Comparison of ENCODE assay signal across 10 cellular contexts in the genomic region with DNA sequence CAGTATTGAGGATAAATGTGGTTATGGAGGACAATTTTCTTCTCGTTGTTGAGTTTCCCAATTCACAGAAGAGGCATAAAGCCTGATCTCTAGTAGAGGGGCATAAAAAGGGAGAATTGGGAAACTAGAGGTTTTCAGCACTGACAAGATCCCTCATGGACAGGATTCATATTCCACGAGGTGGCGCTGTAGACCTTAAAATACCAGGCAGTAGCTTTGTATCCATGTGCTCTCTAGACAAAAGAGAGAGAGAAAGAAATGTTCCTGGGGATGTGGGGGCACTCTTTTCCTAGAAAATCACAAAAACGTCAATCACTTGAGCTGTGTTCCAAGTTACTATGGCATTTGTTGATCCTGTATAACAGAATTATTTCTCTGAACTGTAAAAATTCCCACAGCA.
DNase-seq lines count a peak whose midpoint lies in the region; ATAC-seq, FAIRE-seq and TF ChIP-seq lines count a peak whose summit lies in the region.
"Had no signal": no experiment of that assay in that cellular context is flagged by ENCODE, and none has a peak within 500 bp of the region (broad histone marks: within the 10 kb centered on the region; RNA-seq: fewer than 3 reads in every experiment).

No MANE protein-coding gene starts in this region.

- H3K9ac ChIP-seq in mesenchymal stem cell (ENCODE audit: low read length) = no peak overlapping the region
- H3K9ac ChIP-seq: parathyroid adenoma had no signal

- no peaks in the 10 kb centered on the region for H3K36me3 ChIP-seq in mesenchymal stem cell (ENCODE audit: control insufficient read depth in 1 of 2, insufficient read depth in 2 of 2, low read depth in 1 of 2, low read length in 2 of 2)

- no peak overlapping the region for H2BK12ac ChIP-seq in mesenchymal stem cell (ENCODE audit: low read length in 2 of 2)

- no peak overlapping the region for H2AK5ac ChIP-seq in mesenchymal stem cell (ENCODE audit: low read length, severe bottlenecking)

- peaks cover 44% of the 10 kb centered on the region for H3K9me3 ChIP-seq in mesenchymal stem cell (ENCODE audit: control insufficient read depth, low read length)

- H3K4me3 ChIP-seq in foreskin fibroblast (ENCODE audit: low read depth in 1 of 2, low read length in 2 of 2) = no peak overlapping the region
- H3K4me3 ChIP-seq in mesenchymal stem cell (ENCODE audit: insufficient read depth in 1 of 2, low read depth in 1 of 2, low read length in 2 of 2) = no peak overlapping the region

- TF ChIP-seq CTCF in D721Med (IDR thresholded peaks at IDR 0.05; ENCODE audit: insufficient read depth, missing control alignments) = peak; percentile 26
- TF ChIP-seq CTCF in foreskin fibroblast (IDR thresholded peaks at IDR 0.05; ENCODE audit: low read depth, low read length) = no peak

- no peaks in the 10 kb centered on the region for H3K4me1 ChIP-seq in mesenchymal stem cell (ENCODE audit: control insufficient read depth, insufficient read depth, low read depth, low read length)
- H3K4me1 ChIP-seq: parathyroid adenoma had no signal

- no peaks in the 10 kb centered on the region for H3K79me1 ChIP-seq in mesenchymal stem cell (replicated peaks; ENCODE audit: low read length, poor library complexity, severe bottlenecking)

- H3K14ac ChIP-seq in mesenchymal stem cell (ENCODE audit: low read length in 2 of 2) = no peak overlapping the region

- H4K91ac ChIP-seq in mesenchymal stem cell (ENCODE audit: low read length) = no peak overlapping the region

- H3K4ac ChIP-seq in mesenchymal stem cell (ENCODE audit: low read depth in 1 of 2, low read length in 2 of 2) = no peak overlapping the region

- no peak overlapping the region for H3K4me2 ChIP-seq in mesenchymal stem cell (ENCODE audit: low read length, poor library complexity, severe bottlenecking)

- no peak overlapping the region for H2AFZ ChIP-seq in mesenchymal stem cell (ENCODE audit: low read depth, low read length)
- H2AFZ ChIP-seq: parathyroid adenoma had no signal

- no peak overlapping the region for H2BK15ac ChIP-seq in mesenchymal stem cell (ENCODE audit: low read depth, poor library complexity, severe bottlenecking)

- no peak overlapping the region for H2BK5ac ChIP-seq in mesenchymal stem cell (ENCODE audit: low read depth, low read length, poor library complexity, severe bottlenecking)

- H3K27ac ChIP-seq in mesenchymal stem cell (ENCODE audit: low read length, poor library complexity, severe bottlenecking) = no peak overlapping the region
- H3K27ac ChIP-seq: parathyroid adenoma had no signal

- peak; percentile 53 for ATAC-seq in GM19351 (IDR thresholded peaks at IDR 0.05; ENCODE audit: unreplicated experiment)
- ATAC-seq in HG02571 (IDR thresholded peaks at IDR 0.05; ENCODE audit: unreplicated experiment) = no peak
- no peak for ATAC-seq in GM21526 (IDR thresholded peaks at IDR 0.05; ENCODE audit: low FRiP score, unreplicated experiment)

- H3K18ac ChIP-seq in mesenchymal stem cell (ENCODE audit: low read depth in 1 of 2, low read length in 2 of 2) = no peak overlapping the region

- DNase-seq in D721Med (ENCODE audit: insufficient read length, low spot score) (no peak), OCI-M1 (lab: John Stamatoyannopoulos, UW) (peak; percentile 75), foreskin fibroblast (peak; percentile 2 to 6), NCI-H226 (no peak), mesenchymal stem cell (no peak)
- DNase-seq: activated naive CD4-positive, alpha-beta T cell had no signal

- H2BK120ac ChIP-seq in mesenchymal stem cell (ENCODE audit: low read depth, low read length) = no peak overlapping the region

- FAIRE-seq in D721Med (lab: Jason Lieb, UNC) = peak; percentile 69

- H4K8ac ChIP-seq in mesenchymal stem cell (ENCODE audit: low read length) = no peak overlapping the region

- WGBS in mesenchymal stem cell = 6% methylated on average over 3 of the region's 4 CpGs

- no peak overlapping the region for H3K23ac ChIP-seq in mesenchymal stem cell (ENCODE audit: low read length in 2 of 2)

- no peaks in the 10 kb centered on the region for H3K27me3 ChIP-seq in mesenchymal stem cell (ENCODE audit: control insufficient read depth in 1 of 2, insufficient read depth in 1 of 2, low read length in 2 of 2)

Comparison
In these comparisons a context has a peak if more than half of its experiments do, and no peak if none do; other contexts are left out.
1. DNase-seq: peak in OCI-M1 (single experiment) and foreskin fibroblast (2 of 2); none in D721Med (single experiment), NCI-H226 (single experiment) and mesenchymal stem cell (single experiment).